In genomic region chr17:6712854-6713129, GRCh38 we compare ENCODE assay signal across 2 cellular contexts.
TF ChIP-seq lines count a peak whose summit lies in the region.

No MANE protein-coding gene starts in this region.

TF ChIP-seq in SK-N-SH, 30 proteins besides CTCF, POLR2A, EP300 and RAD21 (continued from another document):
- TF ChIP-seq REST (IDR thresholded peaks at IDR 0.05; ENCODE audit: low read depth, low read length): no peak
- no peak for TF ChIP-seq TCF12 (IDR thresholded peaks at IDR 0.05)
- no peak for TF ChIP-seq JUND (IDR thresholded peaks at IDR 0.05)
- no peak for TF ChIP-seq GATA2 (CRISPR knock-in tag; IDR thresholded peaks at IDR 0.05)
- no peak for TF ChIP-seq MXI1 (IDR thresholded peaks at IDR 0.05; ENCODE audit: low read depth, low read length)
- no peak for TF ChIP-seq PBX3 (IDR thresholded peaks at IDR 0.05)
- TF ChIP-seq ELF1 (IDR thresholded peaks at IDR 0.05): no peak
- TF ChIP-seq SMC3 (IDR thresholded peaks at IDR 0.05; ENCODE audit: low read depth, low read length): no peak

TF ChIP-seq in SK-N-SH treated with all-trans-retinoic acid at 6 μM for 48 hours, 23 proteins besides CTCF, POLR2A, EP300 and RAD21 (continued from another document):
- TF ChIP-seq PATZ1 (CRISPR knock-in tag; IDR thresholded peaks at IDR 0.05; ENCODE audit: borderline replicate concordance) (no peak), TSHZ2 (CRISPR knock-in tag; IDR thresholded peaks at IDR 0.05) (no peak), CSRNP3 (CRISPR knock-in tag; IDR thresholded peaks at IDR 0.05) (no peak), ISL1 (CRISPR knock-in tag; IDR thresholded peaks at IDR 0.05) (no peak)
